Comparison of ENCODE assay signal across 14 cellular contexts in the genomic region with DNA sequence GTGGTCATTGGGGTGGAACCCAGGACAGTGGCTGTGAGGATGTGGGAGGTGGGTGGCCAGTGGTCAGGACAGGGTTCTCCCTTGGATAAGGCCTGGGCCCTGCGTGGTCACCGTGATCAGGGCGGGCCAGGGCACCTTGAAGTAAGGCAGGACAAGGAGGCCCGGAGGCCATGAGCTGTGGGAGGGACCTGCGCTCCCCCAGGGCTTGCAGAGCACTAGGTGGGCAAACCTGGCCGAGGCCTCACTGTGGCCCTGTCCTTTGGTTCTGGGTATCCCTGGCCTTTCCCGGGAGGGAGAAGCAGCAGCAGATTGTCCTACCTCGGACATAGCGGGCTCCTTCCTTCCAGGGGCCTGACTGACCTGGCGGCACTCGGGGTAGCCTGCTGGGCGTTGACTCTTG.
"Had no signal": no experiment of that assay in that cellular context is flagged by ENCODE, and none has a peak within 500 bp of the region (broad histone marks: within the 10 kb centered on the region; RNA-seq: fewer than 3 reads in every experiment).

No MANE protein-coding gene starts in this region.

- H3K27ac ChIP-seq: colonic mucosa, epithelial cell of prostate, gastroesophageal sphincter, heart left ventricle, testis, vagina, WERI-Rb-1 had no signal

- H3K36me3 ChIP-seq: colonic mucosa, gastroesophageal sphincter, heart left ventricle, vagina, WERI-Rb-1 had no signal

- H3K4me1 ChIP-seq: testis had no signal

- DNase-seq: amygdala, occipital lobe, small intestine, trophoblast cell, WERI-Rb-1 had no signal

- H3K9me3 ChIP-seq: colonic mucosa, gastroesophageal sphincter, heart left ventricle, testis, vagina had no signal

- H3K27me3 ChIP-seq: testis, vagina had no signal

- H3K9me3 Mint-ChIP-seq: nephron; stimulated activated memory B cell treated with anti-CD40 and anti-IgM and Interleukin-4, amounts not matched to agents 10 μg/mL and 1 μg/mL and 100 μg/mL, for 72 hours had no signal

- H3K36me3 Mint-ChIP-seq: stimulated activated memory B cell treated with anti-CD40 and anti-IgM and Interleukin-4, amounts not matched to agents 10 μg/mL and 1 μg/mL and 100 μg/mL, for 72 hours had no signal

- ATAC-seq: gastroesophageal sphincter; sciatic nerve; stimulated activated memory B cell treated with anti-CD40 and anti-IgM and Interleukin-4, amounts not matched to agents 10 μg/mL and 1 μg/mL and 100 μg/mL, for 72 hours had no signal

- H3K4me3 Mint-ChIP-seq: stimulated activated memory B cell treated with anti-CD40 and anti-IgM and Interleukin-4, amounts not matched to agents 10 μg/mL and 1 μg/mL and 100 μg/mL, for 72 hours had no signal

- H3K27ac Mint-ChIP-seq: nephron; stimulated activated memory B cell treated with anti-CD40 and anti-IgM and Interleukin-4, amounts not matched to agents 10 μg/mL and 1 μg/mL and 100 μg/mL, for 72 hours had no signal
